ENCODE assay signal across 9 cellular contexts in genomic region chr3:156674046-156674910, GRCh38. TPM values are rescaled to one million over a fixed set of nuclear protein-coding genes. Genes with fewer than 3 reads are reported as not detected.
A peak's percentile ranks its signal among the peaks of the same experiment; 100 is the strongest.
DNase-seq lines count a peak whose midpoint lies in the region; ATAC-seq, FAIRE-seq and TF ChIP-seq lines count a peak whose summit lies in the region.
"Had no signal": no experiment of that assay in that cellular context is flagged by ENCODE, and none has a peak within 500 bp of the region (broad histone marks: within the 10 kb centered on the region; RNA-seq: fewer than 3 reads in every experiment).

TSS of gene TIPARP (plus strand) at chr3:156674590. CDS start at chr3:156677698, 3,108 bp downstream.

- H3K4me2 ChIP-seq in mammary epithelial cell (ENCODE audit: insufficient read depth, low read depth, low read length) = peak within 1 kb of the TSS; percentile 83

- peak within 1 kb of the TSS; percentile 96 for H3K9ac ChIP-seq in mammary epithelial cell (ENCODE audit: insufficient read depth, low read length)
- peak within 1 kb of the TSS; percentile 75; the same call in 1 of the 2 replicates for H3K9ac ChIP-seq in iPS-20b (ENCODE audit: low read depth, low read length)

- no TSS peak for BruUV-seq in mammary epithelial cell (replicated peaks; lab: Mats Ljungman, UMichigan)

- H3K4me3 ChIP-seq in AG04450 (ENCODE audit: low read depth, low read length) (peak within 1 kb of the TSS; percentile 82), WERI-Rb-1 (ENCODE audit: low read depth, low read length) (peak within 1 kb of the TSS; percentile 96), mammary epithelial cell (replicated peaks in 1 of 3; ENCODE audit: insufficient read depth in 1 of 3, low read depth in 2 of 3, low read length in 3 of 3) (peak within 1 kb of the TSS; percentile 61 to 94 (median 76)), iPS-20b (ENCODE audit: low read length) (peak within 1 kb of the TSS; percentile 86), small intestine (ENCODE audit: low read depth in 1 of 2, low read length in 2 of 2) (peak within 1 kb of the TSS; percentile 88 to 97)

- dilution Hi-C loops in mammary epithelial cell (cut with HindIII; ENCODE audit: low sequenced_read_pairs) = no loop called here

- intact Hi-C loops in mammary epithelial cell (cut with micrococcal nuclease) = loop anchor here (1.0 to 2.0 kb wide), 8 partner anchors 43 to 523 kb away; partner anchors contain the start of gene SSR3

- H3K27ac ChIP-seq in AG04450 (ENCODE audit: low read depth, low read length) (peak within 1 kb of the TSS; percentile 77), WERI-Rb-1 (peak within 1 kb of the TSS; percentile 87), mammary epithelial cell (ENCODE audit: insufficient read depth, low read depth, low read length) (peak within 1 kb of the TSS; percentile 99), iPS-20b (ENCODE audit: low read length) (no peak within 1 kb of the TSS), small intestine (ENCODE audit: low read depth in 1 of 2, low read length in 1 of 2) (peak within 1 kb of the TSS; percentile 96 to 98)

- H2AFZ ChIP-seq in mammary epithelial cell (ENCODE audit: low read depth, low read length) = peak within 1 kb of the TSS; percentile 93

- peak; percentile 93 for DNase-seq in AG04450 (ENCODE audit: low read depth, low spot score)
- DNase-seq in NCI-H2196 treated with DMSO at 0.1 percent for 48 hours (lab: John Stamatoyannopoulos, UW; ENCODE audit: unreplicated experiment) = peak; percentile 98
- DNase-seq in WERI-Rb-1 = peak; percentile 98
- DNase-seq in mammary epithelial cell = peak; percentile 98
- DNase-seq in small intestine = peak; percentile 99

- ATAC-seq in GM18873 (IDR thresholded peaks at IDR 0.05; ENCODE audit: low FRiP score, unreplicated experiment) = peak; percentile 82
- peak; percentile 82 for ATAC-seq in HG03139 (IDR thresholded peaks at IDR 0.05; ENCODE audit: unreplicated experiment)

- H4K20me1 ChIP-seq in mammary epithelial cell (ENCODE audit: insufficient read depth, low read length) = no peaks in the 10 kb centered on the region

- in situ Hi-C loops in mammary epithelial cell (cut with MboI; ENCODE audit: low sequenced_read_pairs in 2 of 2) = loop anchor here in 1 of 2 donors (10.0 kb wide), 1 partner anchor 119 kb away; the partner anchor contains the start of gene SSR3

- H3K9me3 ChIP-seq in AG04450 (ENCODE audit: control insufficient read depth, insufficient read depth, low read length) (no peaks in the 10 kb centered on the region; the same call in 1 of the 2 replicates), WERI-Rb-1 (ENCODE audit: severe bottlenecking) (no peaks in the 10 kb centered on the region), mammary epithelial cell (replicated peaks; ENCODE audit: insufficient read depth, low read length) (no peaks in the 10 kb centered on the region), iPS-20b (ENCODE audit: insufficient read depth, low read depth, low read length) (no peaks in the 10 kb centered on the region), small intestine (ENCODE audit: control insufficient read depth, low read depth) (no peaks in the 10 kb centered on the region)

- TF ChIP-seq CTCF in AG04450 (IDR thresholded peaks at IDR 0.05; ENCODE audit: low read depth, low read length) = peak; percentile 60
- TF ChIP-seq CTCF in WERI-Rb-1 (IDR thresholded peaks at IDR 0.05; ENCODE audit: low read depth, low read length) = peak; percentile 77
- TF ChIP-seq CTCF in mammary epithelial cell (conservative IDR thresholded peaks at IDR 0.05 in 1 of 2, IDR thresholded peaks at IDR 0.05 in 1 of 2; ENCODE audit: extremely low read depth in 1 of 2, insufficient read depth in 1 of 2, low read depth in 1 of 2, low read length in 2 of 2) = peak; percentile 5 to 44

- H3K36me3 ChIP-seq in WERI-Rb-1 = peaks cover 21% of the 10 kb centered on the region
- H3K36me3 ChIP-seq in mammary epithelial cell (ENCODE audit: insufficient read depth, low read length) = peaks cover 20% of the 10 kb centered on the region
- H3K36me3 ChIP-seq in iPS-20b (ENCODE audit: insufficient read depth, low read depth, low read length) = peaks cover 17% of the 10 kb centered on the region
- H3K36me3 ChIP-seq in small intestine (ENCODE audit: control insufficient read depth in 2 of 2, insufficient read depth in 2 of 2, low read length in 2 of 2) = peaks cover 7 to 9% of the 10 kb centered on the region in 2 donors

- H3K79me2 ChIP-seq in mammary epithelial cell (ENCODE audit: insufficient read depth, low read length) = peaks cover 49% of the 10 kb centered on the region

- no peak for FAIRE-seq in small intestine (lab: Jason Lieb, UNC)
- FAIRE-seq: TTC549 had no signal

- 0% methylated on average over 14 of the region's 105 CpGs for WGBS in mammary epithelial cell (ENCODE audit: low coverage, missing lambda C conversion rate)
- WGBS in small intestine, 3 donors = 0% methylated on average over 82 to 105 of the region's 105 CpGs

- peaks cover 22% of the 10 kb centered on the region for H3K4me1 ChIP-seq in mammary epithelial cell (ENCODE audit: insufficient read depth, low read length)
- H3K4me1 ChIP-seq in iPS-20b (ENCODE audit: insufficient read depth, low read length) = peaks cover 15% of the 10 kb centered on the region
- H3K4me1 ChIP-seq in small intestine (ENCODE audit: control insufficient read depth in 2 of 2, insufficient read depth in 1 of 2, low read depth in 1 of 2, low read length in 1 of 2) = peaks cover 6% of the 10 kb centered on the region in 2 donors

- CTCF ChIA-PET in AG04450 (lab: Charles Lee) = interaction anchor here (0.6 to 6.3 kb wide), 20 partner anchors 9 to 463 kb away, joined by 3 to 62 read pairs (median 4); no protein-coding TSS in a partner anchor
- CTCF ChIA-PET in mammary epithelial cell (lab: Charles Lee; ENCODE audit: low non-redundant PET) = interaction anchor here (0.5 to 0.7 kb wide), 5 partner anchors 78 to 462 kb away, joined by 3 to 6 read pairs (median 5); no protein-coding TSS in a partner anchor

- POLR2A ChIA-PET in AG04450 (lab: Yijun Ruan, JAX) = interaction anchor here (0.6 to 3.5 kb wide), 7 partner anchors 9 to 415 kb away, joined by 3 to 23 read pairs (median 4); partner anchors contain the start of gene SSR3

- H3K27me3 ChIP-seq in AG04450 (ENCODE audit: control insufficient read depth, insufficient read depth, low read length) (no peaks in the 10 kb centered on the region), WERI-Rb-1 (ENCODE audit: insufficient read depth, low read depth, severe bottlenecking) (no peaks in the 10 kb centered on the region), mammary epithelial cell (ENCODE audit: insufficient read depth, low read length) (no peaks in the 10 kb centered on the region), iPS-20b (ENCODE audit: insufficient read depth, low read length) (peaks cover 16% of the 10 kb centered on the region; the same call in 1 of the 2 replicates), small intestine (ENCODE audit: control insufficient read depth in 2 of 2, insufficient read depth in 2 of 2, low read length in 2 of 2) (no peaks in the 10 kb centered on the region)

RNA-seq across cellular contexts. Expression of gene TIPARP, which starts in this region (rescaled TPM):
- 17.8 and 25.1 TPM in 2 replicates for polyA plus RNA-seq in AG04450 (2011; rRNA removed)
- 31.4 and 46.1 TPM in 2 replicates for polyA minus RNA-seq in AG04450 (2011; rRNA and poly(A)+ RNA removed)
- total RNA-seq in mammary epithelial cell = 100 to 1,000 TPM; 171 to 229 TPM
- 34.4 TPM for polyA plus RNA-seq in mammary epithelial cell
- 196 TPM for polyA minus RNA-seq in mammary epithelial cell
- 10 to 100 TPM in 2 of 3 donors, 1 to 10 TPM in 1; 8.5 to 18.1 (median 13.2) TPM for polyA plus RNA-seq in small intestine

Comparison
In these comparisons a context has a peak if more than half of its experiments do, and no peak if none do; other contexts are left out.
1. CTCF ChIP-seq: peak in every context shown above with its lines; median percentile 77 in WERI-Rb-1; 60 in AG04450; 24 in mammary epithelial cell.